Comparison of ENCODE assay signal across 1 cellular context in genomic region chr11:10302744-10303557, GRCh38.
TF ChIP-seq lines count a peak whose summit lies in the region.

No MANE protein-coding gene starts in this region.

TF ChIP-seq in HEK293, 187 proteins besides CTCF, POLR2A, EP300 and RAD21 (continued from another document):
- TF ChIP-seq, protein P1, sequence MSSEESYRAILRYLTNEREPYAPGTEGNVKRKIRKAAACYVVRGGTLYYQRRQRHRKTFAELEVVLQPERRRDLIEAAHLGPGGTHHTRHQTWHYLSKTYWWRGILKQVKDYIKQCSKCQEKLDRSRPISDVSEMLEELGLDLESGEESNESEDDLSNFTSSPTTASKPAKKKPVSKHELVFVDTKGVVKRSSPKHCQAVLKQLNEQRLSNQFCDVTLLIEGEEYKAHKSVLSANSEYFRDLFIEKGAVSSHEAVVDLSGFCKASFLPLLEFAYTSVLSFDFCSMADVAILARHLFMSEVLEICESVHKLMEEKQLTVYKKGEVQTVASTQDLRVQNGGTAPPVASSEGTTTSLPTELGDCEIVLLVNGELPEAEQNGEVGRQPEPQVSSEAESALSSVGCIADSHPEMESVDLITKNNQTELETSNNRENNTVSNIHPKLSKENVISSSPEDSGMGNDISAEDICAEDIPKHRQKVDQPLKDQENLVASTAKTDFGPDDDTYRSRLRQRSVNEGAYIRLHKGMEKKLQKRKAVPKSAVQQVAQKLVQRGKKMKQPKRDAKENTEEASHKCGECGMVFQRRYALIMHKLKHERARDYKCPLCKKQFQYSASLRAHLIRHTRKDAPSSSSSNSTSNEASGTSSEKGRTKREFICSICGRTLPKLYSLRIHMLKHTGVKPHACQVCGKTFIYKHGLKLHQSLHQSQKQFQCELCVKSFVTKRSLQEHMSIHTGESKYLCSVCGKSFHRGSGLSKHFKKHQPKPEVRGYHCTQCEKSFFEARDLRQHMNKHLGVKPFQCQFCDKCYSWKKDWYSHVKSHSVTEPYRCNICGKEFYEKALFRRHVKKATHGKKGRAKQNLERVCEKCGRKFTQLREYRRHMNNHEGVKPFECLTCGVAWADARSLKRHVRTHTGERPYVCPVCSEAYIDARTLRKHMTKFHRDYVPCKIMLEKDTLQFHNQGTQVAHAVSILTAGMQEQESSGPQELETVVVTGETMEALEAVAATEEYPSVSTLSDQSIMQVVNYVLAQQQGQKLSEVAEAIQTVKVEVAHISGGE (tag by site-specific recombination; conservative IDR thresholded peaks at IDR 0.05; ENCODE audit: low read depth), result peak; percentile 34; the same call in 1 of the 2 replicates
- TF ChIP-seq ZNF558 (tag by site-specific recombination; IDR thresholded peaks at IDR 0.05), result no peak
- 0 out of 2 replicates have a peak, but pooled peaks have one; percentile 17 for TF ChIP-seq KLF1 (tag by site-specific recombination; IDR thresholded peaks at IDR 0.05)
- no peak for TF ChIP-seq SP3 (tag by site-specific recombination; IDR thresholded peaks at IDR 0.05)
- TF ChIP-seq ZBTB20 (tag by site-specific recombination; IDR thresholded peaks at IDR 0.05), result peak; percentile 58; the same call in 1 of the 2 replicates
- TF ChIP-seq ZNF416 (tag by site-specific recombination; IDR thresholded peaks at IDR 0.05), result no peak
- 0 out of 2 replicates have a peak, but pooled peaks have one; percentile 25 for TF ChIP-seq ZNF366 (tag by site-specific recombination; conservative IDR thresholded peaks at IDR 0.05)
- peak; percentile 71 for TF ChIP-seq ZNF600 (tag by site-specific recombination; IDR thresholded peaks at IDR 0.05)
- peak; percentile 25 for TF ChIP-seq ZBTB8A (tag by site-specific recombination; IDR thresholded peaks at IDR 0.05)
- TF ChIP-seq YY2 (tag by site-specific recombination; IDR thresholded peaks at IDR 0.05), result no peak
- TF ChIP-seq ZNF830 (tag by site-specific recombination; IDR thresholded peaks at IDR 0.05; ENCODE audit: low read depth), result no peak
- peak; percentile 67 for TF ChIP-seq GLIS2 (tag by site-specific recombination; IDR thresholded peaks at IDR 0.05)
- peak; percentile 15; the same call in 1 of the 2 replicates for TF ChIP-seq KLF8 (tag by site-specific recombination; IDR thresholded peaks at IDR 0.05)
- TF ChIP-seq EGR2 (tag by site-specific recombination; IDR thresholded peaks at IDR 0.05; ENCODE audit: low read depth), result peak; percentile 74; the same call in 1 of the 2 replicates
- TF ChIP-seq ZBTB7A (tag by site-specific recombination; IDR thresholded peaks at IDR 0.05; ENCODE audit: low read depth), result no peak
TF ChIP-seq in HEK293: peak in this region for 19.
